In the genomic region with DNA sequence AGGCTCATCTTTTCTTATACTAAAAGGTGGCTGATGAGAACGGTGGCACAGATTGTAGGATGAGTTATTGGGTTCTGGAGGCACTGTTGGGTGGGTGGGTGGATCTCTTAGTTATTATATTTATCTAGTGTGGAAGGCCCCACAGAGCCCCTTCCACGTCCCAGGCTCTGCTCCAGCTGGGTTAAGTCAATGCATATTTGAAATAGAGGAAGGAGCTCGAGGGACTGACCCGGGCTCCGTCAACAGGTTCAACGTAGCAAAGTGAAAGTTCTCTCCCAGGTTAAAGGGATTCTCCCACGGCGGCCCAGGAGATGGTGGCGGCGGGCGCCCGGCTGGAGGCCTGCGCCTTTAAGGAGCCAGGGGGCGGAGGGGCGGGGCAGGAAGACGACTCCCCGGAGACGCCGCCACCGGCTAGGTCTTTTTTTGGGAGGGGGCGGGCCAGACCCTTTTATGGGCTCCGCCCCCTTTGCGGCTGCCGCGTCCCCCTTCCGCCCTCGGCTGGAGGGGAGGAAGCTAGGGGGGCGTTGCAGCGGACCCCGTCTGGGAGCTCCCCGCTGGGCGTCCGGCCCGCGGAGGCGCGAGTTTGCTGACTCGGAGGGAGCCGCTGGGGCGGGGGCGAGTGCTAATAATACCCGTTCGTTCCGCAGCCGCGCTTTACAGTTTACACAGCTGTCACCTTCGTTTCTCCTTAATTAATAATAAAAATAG, we compare ENCODE assay signal across 8 cellular contexts. TPM values are rescaled to one million over a fixed set of nuclear protein-coding genes. Genes with fewer than 3 reads are reported as not detected.
A peak's percentile ranks its signal among the peaks of the same experiment; 100 is the strongest.
DNase-seq lines count a peak whose midpoint lies in the region; ATAC-seq and TF ChIP-seq lines count a peak whose summit lies in the region.

No MANE protein-coding gene starts in this region.

- H3K9me3 ChIP-seq in HUES48 (ENCODE audit: control insufficient read depth, insufficient read depth, low read length) (no peaks in the 10 kb centered on the region), OCI-LY1 (ENCODE audit: low read length) (no peaks in the 10 kb centered on the region), mucosa of stomach (ENCODE audit: control insufficient read depth, low read length) (no peaks in the 10 kb centered on the region)

- peaks cover 12% of the 10 kb centered on the region for H3K4me1 ChIP-seq in HUES48 (ENCODE audit: control insufficient read depth, insufficient read depth, low read length)
- H3K4me1 ChIP-seq in OCI-LY1 (ENCODE audit: insufficient read depth, low read length, severe bottlenecking): peaks cover 49% of the 10 kb centered on the region
- H3K4me1 ChIP-seq in mucosa of stomach (ENCODE audit: control insufficient read depth, insufficient read depth, low read length): peaks cover 19% of the 10 kb centered on the region

- H4K20me1 ChIP-seq in OCI-LY1 (ENCODE audit: insufficient read depth, low read length): no peaks in the 10 kb centered on the region

- in situ Hi-C loops in Caki2 (cut with HindIII; ENCODE audit: low pct_unique_long_range_greater_than_20kb, low sequenced_read_pairs): no loop called here

- H3K4me3 ChIP-seq in HUES48 (ENCODE audit: low read depth, low read length) (peak overlapping the region; percentile 88), OCI-LY1 (ENCODE audit: low read depth, low read length, poor library complexity, severe bottlenecking) (peak overlapping the region; percentile 90), epithelial cell of proximal tubule (ENCODE audit: low read depth, low read length) (peak overlapping the region; percentile 91), mucosa of stomach (ENCODE audit: low read length) (peak overlapping the region; percentile 34)

- H3K27me3 ChIP-seq in HUES48 (ENCODE audit: control insufficient read depth, insufficient read depth, low read length): no peaks in the 10 kb centered on the region
- H3K27me3 ChIP-seq in OCI-LY1 (ENCODE audit: insufficient read depth, low read length): no peaks in the 10 kb centered on the region
- H3K27me3 ChIP-seq in mucosa of stomach (ENCODE audit: control insufficient read depth, insufficient read depth, low read length): peaks cover 7% of the 10 kb centered on the region

- no peaks in the 10 kb centered on the region for H3K79me2 ChIP-seq in OCI-LY1 (ENCODE audit: insufficient read depth, low read length)

- DNase-seq in Caki2 (ENCODE audit: low read depth): peak; percentile 95
- peak; percentile 89 for DNase-seq in activated T-cell treated with anti-CD3 and anti-CD28 coated beads for 1 hour (ENCODE audit: low read depth)
- DNase-seq in epithelial cell of proximal tubule (ENCODE audit: low read depth): peak; percentile 26
- peak; percentile 95 for DNase-seq in stimulated activated CD8-positive, alpha-beta memory T cell treated with anti-CD3 and anti-CD28 coated beads, Interleukin-4, amount 100 ng/mL, for 48 hours

- no peaks in the 10 kb centered on the region for H3F3A ChIP-seq in OCI-LY1 (ENCODE audit: insufficient read depth, low read length)

- peak; percentile 64 for ATAC-seq in GM21390 (IDR thresholded peaks at IDR 0.05; ENCODE audit: unreplicated experiment)

- H3K4me2 ChIP-seq in OCI-LY1 (ENCODE audit: low read length): peak overlapping the region; percentile 92

- H2AFZ ChIP-seq in OCI-LY1 (ENCODE audit: low read length): no peak overlapping the region

- peak overlapping the region; percentile 61; the same call in 1 of the 2 replicates for H3K9ac ChIP-seq in HUES48 (ENCODE audit: low read depth, low read length)
- peak overlapping the region; percentile 93 for H3K9ac ChIP-seq in OCI-LY1 (ENCODE audit: low read length)
- H3K9ac ChIP-seq in mucosa of stomach (ENCODE audit: low read length): peak overlapping the region; percentile 81

- H3K9me2 ChIP-seq in OCI-LY1 (ENCODE audit: low read depth, low read length): no peaks in the 10 kb centered on the region

- peaks cover 6% of the 10 kb centered on the region for H3K36me3 ChIP-seq in HUES48 (ENCODE audit: control insufficient read depth, insufficient read depth, low read length)
- H3K36me3 ChIP-seq in OCI-LY1 (ENCODE audit: insufficient read depth, low read length): peaks cover 2% of the 10 kb centered on the region; the same call in 1 of the 2 replicates
- H3K36me3 ChIP-seq in mucosa of stomach (ENCODE audit: control insufficient read depth, insufficient read depth, low read length): no peaks in the 10 kb centered on the region

- no peak for TF ChIP-seq CTCF in OCI-LY1 (IDR thresholded peaks at IDR 0.05; ENCODE audit: low read length)
- peak; percentile 21 for TF ChIP-seq CTCF in epithelial cell of proximal tubule (conservative IDR thresholded peaks at IDR 0.05; ENCODE audit: low read depth, low read length)

- H3K27ac ChIP-seq in HUES48 (ENCODE audit: low read depth, low read length) (peak overlapping the region; percentile 89), OCI-LY1 (ENCODE audit: low read depth, low read length, poor library complexity, severe bottlenecking) (peak overlapping the region; percentile 88)

RNA-seq across cellular contexts. Expression of gene INPPL1, which starts 1.5 kb away (rescaled TPM):
- 29.1 and 30.8 TPM in 2 replicates for total RNA-seq in Caki2 (2014; rRNA removed; shearing (Covaris generic); ENCODE audit: low replicate concordance)
- 66.5 and 73.2 TPM in 2 replicates for total RNA-seq in epithelial cell of proximal tubule

RNA-seq across cellular contexts. Expression of gene FOLR2, which starts 6.5 kb away (rescaled TPM):
- not detected in 2 replicates for total RNA-seq in Caki2 (2014; rRNA removed; shearing (Covaris generic); ENCODE audit: low replicate concordance)
- not detected in 2 replicates for total RNA-seq in epithelial cell of proximal tubule

RNA-seq across cellular contexts. Expression of gene PHOX2A, which starts 20.9 kb away (rescaled TPM):
- not detected in 2 replicates for total RNA-seq in Caki2 (2014; rRNA removed; shearing (Covaris generic); ENCODE audit: low replicate concordance)
- total RNA-seq in epithelial cell of proximal tubule: not detected in 2 replicates

RNA-seq across cellular contexts. Expression of gene FOLR1, which starts 31.1 kb away (rescaled TPM):
- 7.3 and 8.4 TPM in 2 replicates for total RNA-seq in Caki2 (2014; rRNA removed; shearing (Covaris generic); ENCODE audit: low replicate concordance)
- 1.5 and 12.3 TPM in 2 replicates for total RNA-seq in epithelial cell of proximal tubule

Comparison
In these comparisons a context has a peak if more than half of its experiments do, and no peak if none do; other contexts are left out.
1. Peak in every context shown above with its lines: DNase-seq, ATAC-seq, H3K4me3 ChIP-seq and H3K27ac ChIP-seq.
2. DNase-seq: peak in every context shown above with its lines; median percentile 95 in Caki2; 95 in stimulated activated CD8-positive, alpha-beta memory T cell treated with anti-CD3 and anti-CD28 coated beads, Interleukin-4, amount 100 ng/mL, for 48 hours; 89 in activated T-cell treated with anti-CD3 and anti-CD28 coated beads for 1 hour; 26 in epithelial cell of proximal tubule.
3. H3K4me3 ChIP-seq: peak in every context shown above with its lines; median percentile 91 in epithelial cell of proximal tubule; 90 in OCI-LY1; 88 in HUES48; 34 in mucosa of stomach.